ENCODE assay signal across 1 cellular context in the genomic region with DNA sequence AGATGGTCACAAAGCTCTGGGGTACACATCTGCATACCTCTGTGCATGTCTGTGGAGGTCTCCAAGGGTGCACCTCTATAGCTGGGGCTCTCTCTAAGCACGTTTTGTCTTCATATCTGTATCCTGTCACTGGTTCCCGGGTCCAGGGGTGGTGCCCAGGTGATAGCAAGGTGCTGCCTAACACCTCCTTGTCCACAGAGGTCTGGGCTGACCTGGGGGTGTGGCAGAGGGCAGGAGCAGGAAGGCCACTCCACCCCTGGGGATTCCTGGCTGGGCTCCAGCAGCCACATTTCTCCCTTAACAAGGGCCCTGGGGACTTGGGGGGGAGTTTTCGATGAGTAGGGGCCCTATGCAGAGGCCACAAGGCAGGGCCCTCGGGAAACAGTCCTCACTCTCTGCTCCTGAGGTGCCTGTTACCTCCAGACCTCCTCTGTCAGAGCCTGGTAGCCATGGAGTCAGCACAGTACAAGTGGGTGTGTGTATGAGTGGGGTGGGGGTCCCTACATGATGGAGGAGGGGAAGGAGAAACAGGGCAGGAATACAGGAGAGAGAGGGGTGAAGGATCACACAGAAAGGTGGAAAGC.
TF ChIP-seq lines count a peak whose summit lies in the region.

No MANE protein-coding gene starts in this region.

TF ChIP-seq in IMR-90, 13 proteins besides CTCF, POLR2A, EP300 and RAD21 (continued from another document):
- TF ChIP-seq, protein P1, sequence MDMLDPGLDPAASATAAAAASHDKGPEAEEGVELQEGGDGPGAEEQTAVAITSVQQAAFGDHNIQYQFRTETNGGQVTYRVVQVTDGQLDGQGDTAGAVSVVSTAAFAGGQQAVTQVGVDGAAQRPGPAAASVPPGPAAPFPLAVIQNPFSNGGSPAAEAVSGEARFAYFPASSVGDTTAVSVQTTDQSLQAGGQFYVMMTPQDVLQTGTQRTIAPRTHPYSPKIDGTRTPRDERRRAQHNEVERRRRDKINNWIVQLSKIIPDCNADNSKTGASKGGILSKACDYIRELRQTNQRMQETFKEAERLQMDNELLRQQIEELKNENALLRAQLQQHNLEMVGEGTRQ (IDR thresholded peaks at IDR 0.05; ENCODE audit: low read depth, low read length) = no peak
- no peak for TF ChIP-seq RCOR1 (IDR thresholded peaks at IDR 0.05; ENCODE audit: insufficient replicate concordance, low read length)
- TF ChIP-seq CEBPB (IDR thresholded peaks at IDR 0.05; ENCODE audit: low read depth, low read length) = no peak
- no peak for TF ChIP-seq RFX5 (IDR thresholded peaks at IDR 0.05; ENCODE audit: low read depth, low read length)
- no peak for TF ChIP-seq MAFK (IDR thresholded peaks at IDR 0.05; ENCODE audit: low read depth, low read length)
- no peak for TF ChIP-seq CHD1 (IDR thresholded peaks at IDR 0.05; ENCODE audit: low read depth, low read length)
- TF ChIP-seq, protein P2, sequence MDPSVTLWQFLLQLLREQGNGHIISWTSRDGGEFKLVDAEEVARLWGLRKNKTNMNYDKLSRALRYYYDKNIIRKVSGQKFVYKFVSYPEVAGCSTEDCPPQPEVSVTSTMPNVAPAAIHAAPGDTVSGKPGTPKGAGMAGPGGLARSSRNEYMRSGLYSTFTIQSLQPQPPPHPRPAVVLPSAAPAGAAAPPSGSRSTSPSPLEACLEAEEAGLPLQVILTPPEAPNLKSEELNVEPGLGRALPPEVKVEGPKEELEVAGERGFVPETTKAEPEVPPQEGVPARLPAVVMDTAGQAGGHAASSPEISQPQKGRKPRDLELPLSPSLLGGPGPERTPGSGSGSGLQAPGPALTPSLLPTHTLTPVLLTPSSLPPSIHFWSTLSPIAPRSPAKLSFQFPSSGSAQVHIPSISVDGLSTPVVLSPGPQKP (IDR thresholded peaks at IDR 0.05; ENCODE audit: borderline replicate concordance, low read depth, low read length) = no peak
TF ChIP-seq in IMR-90: peak in this region for 0.
